Comparison of ENCODE assay signal across 8 cellular contexts in the genomic region with DNA sequence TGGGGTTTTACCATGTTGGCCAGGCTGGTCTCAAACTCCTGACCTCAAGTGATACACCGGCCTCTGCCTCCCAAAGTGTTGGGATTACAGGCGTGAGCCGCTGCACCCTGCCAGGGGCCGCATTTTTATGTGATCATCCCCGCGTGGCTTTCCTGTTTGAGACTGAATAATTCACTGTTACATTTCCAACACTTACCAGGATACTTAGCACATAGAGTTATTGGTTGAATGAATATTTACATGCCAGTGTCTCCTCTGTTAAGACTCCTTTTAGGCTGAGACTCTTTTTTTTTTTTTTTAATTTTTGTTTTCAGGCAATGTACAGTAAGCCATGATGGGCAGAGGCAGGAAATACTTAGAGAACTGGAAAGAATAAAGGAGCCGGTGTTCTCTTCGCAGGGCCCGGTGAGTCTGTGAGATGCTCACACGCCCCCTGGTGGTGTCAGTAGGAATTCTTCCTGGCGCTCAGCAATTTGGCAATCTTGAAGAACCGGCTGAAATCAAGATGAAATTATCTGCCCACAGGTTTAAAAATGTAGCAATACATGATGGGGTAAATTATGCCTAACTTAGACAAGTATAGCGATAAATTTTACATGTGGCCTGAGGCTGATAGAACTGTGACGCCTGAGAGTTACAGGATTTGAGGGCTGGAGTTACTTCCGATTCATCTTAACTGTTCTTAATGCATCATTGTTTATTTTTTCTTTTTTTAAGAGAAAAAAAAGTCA. TPM values are rescaled to one million over a fixed set of nuclear protein-coding genes. Genes with fewer than 3 reads are reported as not detected.
DNase-seq lines count a peak whose midpoint lies in the region; ATAC-seq and TF ChIP-seq lines count a peak whose summit lies in the region.

No MANE protein-coding gene starts in this region.

- TF ChIP-seq CTCF in C4-2B (conservative IDR thresholded peaks at IDR 0.05): peak; percentile 97
- TF ChIP-seq CTCF in dorsolateral prefrontal cortex (IDR thresholded peaks at IDR 0.05 in 54 of 56, conservative IDR thresholded peaks at IDR 0.05 in 2 of 56; ENCODE audit: low read depth in 1 of 56, partially characterized antibody in 56 of 56): peak; percentile 87 to 99 (median 95)
- TF ChIP-seq CTCF in lung (IDR thresholded peaks at IDR 0.05; ENCODE audit: control extremely low read depth, extremely low read depth): peak; percentile 83

- no peak overlapping the region for H3K27ac ChIP-seq in C4-2B
- peak overlapping the region in 55 of 59 donors; percentile 2 to 87 (median 67) for H3K27ac ChIP-seq in dorsolateral prefrontal cortex
- H3K27ac ChIP-seq in lung (ENCODE audit: low read depth in 1 of 2, low read length in 1 of 2): no peak overlapping the region

- H3K27me3 ChIP-seq in dorsolateral prefrontal cortex: no peaks in the 10 kb centered on the region
- H3K27me3 ChIP-seq in lung (ENCODE audit: control insufficient read depth, insufficient read depth): no peaks in the 10 kb centered on the region

- ATAC-seq in HG03280 (IDR thresholded peaks at IDR 0.05; ENCODE audit: unreplicated experiment): peak; percentile 69
- peak; percentile 83 for ATAC-seq in lung (ENCODE audit: insufficient read depth, low FRiP score)
- ATAC-seq in HG02885 (IDR thresholded peaks at IDR 0.05; ENCODE audit: poor library complexity, unreplicated experiment): no peak

- H3K36me3 ChIP-seq in lung (ENCODE audit: control insufficient read depth in 2 of 2, insufficient read depth in 2 of 2, low read length in 2 of 2): no peaks in the 10 kb centered on the region

- no peaks in the 10 kb centered on the region for H3K9me3 ChIP-seq in lung (ENCODE audit: control insufficient read depth in 2 of 2, insufficient read depth in 1 of 2, low read length in 1 of 2)

- H3K4me3 ChIP-seq in dorsolateral prefrontal cortex: peak overlapping the region in 27 of 59 donors; percentile 0 to 51 (median 22)
- no peak overlapping the region for H3K4me3 ChIP-seq in lung

- DNase-seq in NCI-H82 treated with DMSO at 0.1 percent for 48 hours (lab: John Stamatoyannopoulos, UW; ENCODE audit: unreplicated experiment) (peak; percentile 72), dorsolateral prefrontal cortex (peak; percentile 77 to 92 (median 84)), lung (ENCODE audit: low spot score) (peak; percentile 82)
- peak; percentile 81 to 86 for DNase-seq in activated CD4-positive, alpha-beta T cell treated with anti-CD3 and anti-CD28 coated beads, Interleukin-2, amount 50 U/mL, for 48 hours
- peak; percentile 56 to 74 (median 61) for DNase-seq in stimulated activated CD4-positive, alpha-beta T cell treated with anti-CD3 and anti-CD28 coated beads, TNF-alpha, amount 100 ng/mL, for 48 hours (ENCODE audit: low read depth in 3 of 3)

- intact Hi-C loops in dorsolateral prefrontal cortex (cut with DNase I): loop anchor here in 1 of 2 donors (2.0 kb wide), 1 partner anchor 40 kb away; no protein-coding TSS in a partner anchor

- H3K4me1 ChIP-seq in lung (ENCODE audit: control insufficient read depth in 2 of 2, insufficient read depth in 2 of 2, low read length in 2 of 2): no peaks in the 10 kb centered on the region

- 11 to 13% methylated on average over 15 of the region's 15 CpGs for WGBS in lung, 2 donors

RNA-seq across cellular contexts. Expression of a gene that starts 7.6 kb away (rescaled TPM):
- 10 to 100 TPM; 47.5 to 93.9 (median 61.7) TPM for total RNA-seq in dorsolateral prefrontal cortex
- 10 to 100 TPM; 63.0 to 69.7 TPM for total RNA-seq in lung
- 10 to 100 TPM; 37.6 to 57.1 TPM for polyA plus RNA-seq in lung

RNA-seq across cellular contexts. Expression of a gene that starts 13.2 kb away (rescaled TPM):
- total RNA-seq in dorsolateral prefrontal cortex: 10 to 100 TPM; 23.0 to 60.6 (median 41.6) TPM
- 1 to 10 TPM; 4.2 to 8.0 TPM for total RNA-seq in lung
- polyA plus RNA-seq in lung: 1 to 10 TPM; 4.4 to 5.4 TPM

RNA-seq across cellular contexts. Expression of a gene that starts 54.2 kb away (rescaled TPM):
- total RNA-seq in dorsolateral prefrontal cortex (1 to 10 TPM in 105 of 120 experiments, under 1 TPM in 14, not detected in 1; 0.39 to 6.9 (median 1.8) TPM), lung (1 to 10 TPM in 1 of 2 donors, under 1 TPM in 1; 0.74 to 3.6 TPM)
- polyA plus RNA-seq in lung: 10 to 100 TPM in 1 of 2 donors, 1 to 10 TPM in 1; 7.3 to 12.0 TPM

Comparison
In these comparisons a context has a peak if more than half of its experiments do, and no peak if none do; other contexts are left out.
1. H3K27ac ChIP-seq: peak in dorsolateral prefrontal cortex (55 of 59); none in C4-2B (single experiment) and lung (0 of 2).
2. Peak in every context shown above with its lines, with median percentiles within 50 percentile points of each other: CTCF ChIP-seq and DNase-seq.